In the genomic region with DNA sequence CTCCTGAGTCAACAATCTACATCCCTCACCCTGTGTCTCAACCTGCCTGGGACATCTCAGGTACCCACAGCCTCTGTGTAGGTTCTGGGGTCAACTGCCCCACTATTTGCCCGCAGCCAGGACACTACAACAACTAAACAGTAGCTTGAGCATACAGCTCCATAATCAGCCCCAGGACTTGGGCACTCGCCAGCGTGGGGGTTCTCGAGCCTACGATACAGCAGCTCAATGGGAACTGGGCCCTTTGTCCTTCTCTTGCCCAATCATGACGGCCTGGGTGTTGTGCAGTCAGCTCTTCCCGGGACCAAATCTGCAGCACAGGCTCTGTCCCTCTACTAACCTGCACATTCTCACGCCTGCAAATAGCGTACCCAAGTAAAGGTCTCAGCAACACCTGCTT, we compare ENCODE assay signal across 11 cellular contexts. TPM values are rescaled to one million over a fixed set of nuclear protein-coding genes. Genes with fewer than 3 reads are reported as not detected.
DNase-seq lines count a peak whose midpoint lies in the region; ATAC-seq, FAIRE-seq and TF ChIP-seq lines count a peak whose summit lies in the region.
"Had no signal": no experiment of that assay in that cellular context is flagged by ENCODE, and none has a peak within 500 bp of the region (broad histone marks: within the 10 kb centered on the region; RNA-seq: fewer than 3 reads in every experiment).

No MANE protein-coding gene starts in this region.

- H3K79me2 ChIP-seq in fibroblast of lung (ENCODE audit: control insufficient read depth, insufficient read depth, low read length) = peaks cover 32% of the 10 kb centered on the region

- H3K4me2 ChIP-seq in fibroblast of lung (ENCODE audit: extremely low read depth, insufficient read depth, low read length) (peak overlapping the region; percentile 98), skeletal muscle satellite cell (ENCODE audit: low read length) (peak overlapping the region; percentile 91)

- H3K9me3 ChIP-seq in RWPE2 (ENCODE audit: severe bottlenecking) = peaks cover 7% of the 10 kb centered on the region
- no peaks in the 10 kb centered on the region for H3K9me3 ChIP-seq in fibroblast of lung (ENCODE audit: control insufficient read depth, insufficient read depth, low read depth, low read length)
- H3K9me3 ChIP-seq in skeletal muscle satellite cell (replicated peaks; ENCODE audit: low read length) = peaks cover 4% of the 10 kb centered on the region

- ATAC-seq in RWPE2 (ENCODE audit: low read depth) (no peak), HG03280 (IDR thresholded peaks at IDR 0.05; ENCODE audit: unreplicated experiment) (no peak)

- no peak overlapping the region for H3K27ac ChIP-seq in RWPE2 (ENCODE audit: poor library complexity, severe bottlenecking)
- H3K27ac ChIP-seq in fibroblast of lung (ENCODE audit: insufficient read depth, low read length) = no peak overlapping the region

- no peak for TF ChIP-seq POLR2A in GM12891 (IDR thresholded peaks at IDR 0.05; ENCODE audit: low read depth, low read length)

- H3K27me3 Mint-ChIP-seq in T-helper 2 cell treated with Interferon-gamma antibody and Interleukin-4, amounts not matched to agents 5 μg/mL and 100 μg/mL, for 36 hours (ENCODE audit: low read depth) = no peaks in the 10 kb centered on the region

- H3K36me3 ChIP-seq in RWPE2 (ENCODE audit: low read depth) (peaks cover 47% of the 10 kb centered on the region), fibroblast of lung (ENCODE audit: control insufficient read depth, insufficient read depth, low read length) (peaks cover 6% of the 10 kb centered on the region), skeletal muscle satellite cell (ENCODE audit: insufficient read depth, low read length) (peaks cover 31% of the 10 kb centered on the region)

- no peak for FAIRE-seq in GM12891 (lab: Jason Lieb, UNC)

- H3K27me3 ChIP-seq in RWPE2 (ENCODE audit: insufficient read depth, poor library complexity, severe bottlenecking) (no peaks in the 10 kb centered on the region), fibroblast of lung (ENCODE audit: control insufficient read depth, insufficient read depth, low read length) (no peaks in the 10 kb centered on the region), skeletal muscle satellite cell (ENCODE audit: control insufficient read depth, insufficient read depth, low read length) (peaks cover 1% of the 10 kb centered on the region)

- H4K20me1 ChIP-seq in fibroblast of lung (ENCODE audit: control insufficient read depth, extremely low read depth, insufficient read depth, low read length) = no peaks in the 10 kb centered on the region

- H3K4me3 ChIP-seq in RWPE2 (ENCODE audit: severe bottlenecking) = peak overlapping the region; percentile 54
- H3K4me3 ChIP-seq in fibroblast of lung (replicated peaks in 1 of 4; ENCODE audit: control extremely low read depth in 1 of 4, insufficient read depth in 1 of 4, low read depth in 3 of 4, low read length in 4 of 4) = peak overlapping the region in 3 of 4 experiments; percentile 94 to 99 (median 96)
- H3K4me3 ChIP-seq in skeletal muscle satellite cell (ENCODE audit: low read length) = peak overlapping the region; percentile 86

- peaks cover 68% of the 10 kb centered on the region for H3K36me3 Mint-ChIP-seq in T-helper 2 cell treated with Interferon-gamma antibody and Interleukin-4, amounts not matched to agents 5 μg/mL and 100 μg/mL, for 36 hours (ENCODE audit: low read depth)

- H3K4me1 ChIP-seq in RWPE2 (ENCODE audit: insufficient read depth, poor library complexity, severe bottlenecking) = no peaks in the 10 kb centered on the region
- H3K4me1 ChIP-seq in fibroblast of lung (ENCODE audit: control insufficient read depth, extremely low read depth, insufficient read depth, low read length) = peaks cover 3% of the 10 kb centered on the region
- H3K4me1 ChIP-seq in skeletal muscle satellite cell (ENCODE audit: control insufficient read depth, insufficient read depth, low read length) = peaks cover 9% of the 10 kb centered on the region

- DNase-seq in T-helper 2 cell treated with Interferon-gamma antibody and Interleukin-4, amounts not matched to agents 5 μg/mL and 100 μg/mL, for 36 hours (ENCODE audit: low spot score) = no peak
- DNase-seq in T-helper 2 cell = no peak
- DNase-seq in RWPE2 (ENCODE audit: low spot score) = no peak
- DNase-seq in fibroblast of lung (ENCODE audit: low read depth in 2 of 2) = no peak
- no peak for DNase-seq in GM12891 (ENCODE audit: insufficient read length, low spot score)
- no peak for DNase-seq in NCI-H187 treated with DMSO at 0.1 percent for 48 hours (lab: John Stamatoyannopoulos, UW)
- DNase-seq: activated CD4-positive, alpha-beta T cell treated with anti-CD3 and anti-CD28 coated beads for 1 hour had no signal

- H3K4me3 Mint-ChIP-seq in T-helper 2 cell treated with Interferon-gamma antibody and Interleukin-4, amounts not matched to agents 5 μg/mL and 100 μg/mL, for 36 hours = peak overlapping the region; percentile 98

- TF ChIP-seq CTCF in RWPE2 (IDR thresholded peaks at IDR 0.05; ENCODE audit: poor library complexity, severe bottlenecking) (no peak), fibroblast of lung (conservative IDR thresholded peaks at IDR 0.05 in 1 of 2, IDR thresholded peaks at IDR 0.05 in 1 of 2; ENCODE audit: low read depth in 1 of 2, low read length in 2 of 2) (no peak)

- H3K4me1 Mint-ChIP-seq in T-helper 2 cell treated with Interferon-gamma antibody and Interleukin-4, amounts not matched to agents 5 μg/mL and 100 μg/mL, for 36 hours (ENCODE audit: low read depth) = peaks cover 29% of the 10 kb centered on the region

- peaks cover 74% of the 10 kb centered on the region for H3K9me3 Mint-ChIP-seq in T-helper 2 cell treated with Interferon-gamma antibody and Interleukin-4, amounts not matched to agents 5 μg/mL and 100 μg/mL, for 36 hours

- no peak overlapping the region for H3K27ac Mint-ChIP-seq in T-helper 2 cell treated with Interferon-gamma antibody and Interleukin-4, amounts not matched to agents 5 μg/mL and 100 μg/mL, for 36 hours
- H3K27ac Mint-ChIP-seq: dendritic cell treated with granulocyte-macrophage colony-stimulating factor and Interleukin-4, amounts not matched to agents 40 ng/mL and 50 ng/mL, for 4 days had no signal

- no peak overlapping the region for H3K9ac ChIP-seq in fibroblast of lung (ENCODE audit: insufficient read depth, low read length)
- no peak overlapping the region for H3K9ac ChIP-seq in skeletal muscle satellite cell (ENCODE audit: low read depth, low read length)

- no peak overlapping the region for H2AFZ ChIP-seq in fibroblast of lung (ENCODE audit: low read length)

TF ChIP-seq in GM12891, 5 proteins besides CTCF, POLR2A, EP300 and RAD21:
- TF ChIP-seq PAX5 (IDR thresholded peaks at IDR 0.05; ENCODE audit: insufficient read depth, low read length, severe bottlenecking) = no peak
- no peak for TF ChIP-seq SPI1 (IDR thresholded peaks at IDR 0.05; ENCODE audit: low read depth, low read length)
- no peak for TF ChIP-seq POU2F2 (IDR thresholded peaks at IDR 0.05; ENCODE audit: low read depth, low read length)
- no peak for TF ChIP-seq POLR2AphosphoS5 (IDR thresholded peaks at IDR 0.05; ENCODE audit: low read depth, low read length)
- TF ChIP-seq TAF1 (IDR thresholded peaks at IDR 0.05; ENCODE audit: low read depth, low read length) = no peak

RNA-seq across cellular contexts. Expression of gene ZNF180, which starts 1.3 kb away (rescaled TPM):
- 6.4 and 7.6 TPM in 2 replicates for total RNA-seq in fibroblast of lung
- polyA plus RNA-seq in fibroblast of lung = 1.4 TPM in 2 replicates
- 3.2 and 3.3 TPM in 2 replicates for polyA plus RNA-seq in fibroblast of lung (2012)
- 0.41 TPM in 1 of 2 replicates, not detected in the other for polyA minus RNA-seq in fibroblast of lung (ENCODE audit: low replicate concordance)
- 5.8 and 8.7 TPM in 2 replicates for total RNA-seq in skeletal muscle satellite cell (2012; rRNA removed)
- polyA plus RNA-seq in GM12891 (2012; ENCODE audit: low read depth, missing spikeins) = 2.9 TPM

RNA-seq across cellular contexts. Expression of gene CEACAM20, which starts 30.5 kb away (rescaled TPM):
- total RNA-seq in fibroblast of lung = not detected in 2 replicates
- polyA plus RNA-seq in fibroblast of lung = not detected in 2 replicates
- polyA plus RNA-seq in fibroblast of lung (2012) = not detected in 2 replicates
- not detected in 2 replicates for polyA minus RNA-seq in fibroblast of lung (ENCODE audit: low replicate concordance)
- total RNA-seq in skeletal muscle satellite cell (2012; rRNA removed) = not detected in 2 replicates
- not detected for polyA plus RNA-seq in GM12891 (2012; ENCODE audit: low read depth, missing spikeins)
- total RNA-seq: myocyte had no signal

RNA-seq across cellular contexts. Expression of gene ZNF229, which starts 50.7 kb away (rescaled TPM):
- 24.4 and 25.2 TPM in 2 replicates for total RNA-seq in fibroblast of lung
- polyA plus RNA-seq in fibroblast of lung = 5.7 and 5.8 TPM in 2 replicates
- polyA plus RNA-seq in fibroblast of lung (2012) = 4.7 and 6.7 TPM in 2 replicates
- polyA minus RNA-seq in fibroblast of lung (ENCODE audit: low replicate concordance) = 2.6 and 3.1 TPM in 2 replicates
- total RNA-seq in skeletal muscle satellite cell (2012; rRNA removed) = 4.2 and 6.3 TPM in 2 replicates
- polyA plus RNA-seq in GM12891 (2012; ENCODE audit: low read depth, missing spikeins) = 0.69 TPM
